28 cellular contexts compared by ENCODE assay signal in the genomic region with DNA sequence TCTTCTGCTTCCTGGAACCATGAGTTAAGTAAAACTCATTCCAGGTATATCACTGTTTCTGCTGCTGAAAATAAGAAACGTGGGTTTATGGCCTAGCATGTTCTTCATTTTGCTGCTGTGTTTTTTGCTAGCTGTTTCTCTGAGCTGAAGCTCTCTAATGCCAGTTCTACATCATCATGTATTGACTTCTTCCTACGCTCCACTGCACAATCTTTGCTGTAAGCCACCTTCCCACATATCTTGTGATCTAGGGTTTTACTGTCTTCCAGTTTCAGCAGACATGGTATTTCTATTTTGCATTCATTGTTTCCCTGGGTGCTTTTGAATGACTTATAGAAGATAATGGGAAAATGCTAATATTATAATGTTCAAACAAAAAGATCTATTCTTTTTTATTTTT.
"Had no signal": no experiment of that assay in that cellular context is flagged by ENCODE, and none has a peak within 500 bp of the region (broad histone marks: within the 10 kb centered on the region; RNA-seq: fewer than 3 reads in every experiment).

No MANE protein-coding gene starts in this region.

- H3K4me3 ChIP-seq: hepatocyte, left lung, lung, ovary, prostate gland, right atrium auricular region, right lobe of liver, smooth muscle cell, tibial nerve, uterus had no signal

- H3K27me3 Mint-ChIP-seq: naive B cell; stimulated activated memory B cell treated with anti-CD40 and anti-IgM and Interleukin-4, amounts not matched to agents 10 μg/mL and 1 μg/mL and 100 μg/mL, for 72 hours; stimulated activated naive CD8-positive, alpha-beta T cell treated with anti-CD3 and anti-CD28 coated beads, Interleukin-15, amount 100 ng/mL, for 72 hours; type B pancreatic cell had no signal

- FAIRE-seq: keratinocyte had no signal

- H3K9me3 ChIP-seq: ovary, prostate gland, right atrium auricular region, right lobe of liver, tibial nerve, uterus had no signal

- H3K36me3 ChIP-seq: left lung, ovary, prostate gland, right atrium auricular region, right lobe of liver, tibial nerve, uterus had no signal

- H3K79me2 ChIP-seq: hepatocyte had no signal

- H2AFZ ChIP-seq: hepatocyte had no signal

- DNase-seq: kidney glomerular epithelial cell; left colon; mesendoderm; naive B cell; natural killer cell; nephron progenitor cell; ovary; posterior cingulate gyrus; right lobe of liver; stimulated activated CD4-positive, alpha-beta T cell treated with anti-CD3 and anti-CD28 coated beads, Interleukin-1b, Interleukin-23, amount 100 ng/mL, for 48 hours; stimulated activated CD4-positive, alpha-beta T cell treated with anti-CD3 and anti-CD28 coated beads, Interleukin-2, amount 100 ng/mL, for 48 hours; stimulated activated CD4-positive, alpha-beta T cell treated with anti-CD3 and anti-CD28 coated beads, Interleukin-4, amount 100 ng/mL, for 4 hours; stimulated activated CD8-positive, alpha-beta memory T cell treated with anti-CD3 and anti-CD28 coated beads, Interleukin-4, amount 100 ng/mL, for 48 hours; stimulated activated naive CD4-positive, alpha-beta T cell treated with Interleukin-2 at 50 U/mL for 16 hours; stimulated activated naive CD8-positive, alpha-beta T cell treated with anti-CD3 and anti-CD28 coated beads, Interleukin-15, amount 100 ng/mL, for 72 hours; substantia nigra; uterus had no signal

- ATAC-seq: left colon; left lung; natural killer cell; right lobe of liver; stimulated activated memory B cell treated with anti-CD40 and anti-IgM and Interleukin-4, amounts not matched to agents 10 μg/mL and 1 μg/mL and 100 μg/mL, for 72 hours; stimulated activated naive CD8-positive, alpha-beta T cell treated with anti-CD3 and anti-CD28 coated beads, Interleukin-15, amount 100 ng/mL, for 72 hours had no signal

- H3K27ac ChIP-seq: hepatocyte, left lung, ovary, prostate gland, right atrium auricular region, right lobe of liver, tibial nerve, uterus had no signal

- H3K4me1 Mint-ChIP-seq: naive B cell; natural killer cell; stimulated activated memory B cell treated with anti-CD40 and anti-IgM and Interleukin-4, amounts not matched to agents 10 μg/mL and 1 μg/mL and 100 μg/mL, for 72 hours; stimulated activated naive CD8-positive, alpha-beta T cell treated with anti-CD3 and anti-CD28 coated beads, Interleukin-15, amount 100 ng/mL, for 72 hours had no signal

- H3K4me3 Mint-ChIP-seq: mesothelial cell of epicardium; naive B cell; natural killer cell; nephron progenitor cell; stimulated activated memory B cell treated with anti-CD40 and anti-IgM and Interleukin-4, amounts not matched to agents 10 μg/mL and 1 μg/mL and 100 μg/mL, for 72 hours; stimulated activated naive CD8-positive, alpha-beta T cell treated with anti-CD3 and anti-CD28 coated beads, Interleukin-15, amount 100 ng/mL, for 72 hours; type B pancreatic cell had no signal

- H3K4me1 ChIP-seq: left lung, prostate gland, right atrium auricular region, right lobe of liver, tibial nerve, uterus had no signal

- H3K27ac Mint-ChIP-seq: mesothelial cell of epicardium; naive B cell; natural killer cell; nephron progenitor cell; stimulated activated memory B cell treated with anti-CD40 and anti-IgM and Interleukin-4, amounts not matched to agents 10 μg/mL and 1 μg/mL and 100 μg/mL, for 72 hours; stimulated activated naive CD8-positive, alpha-beta T cell treated with anti-CD3 and anti-CD28 coated beads, Interleukin-15, amount 100 ng/mL, for 72 hours; type B pancreatic cell had no signal

- H3K27me3 ChIP-seq: hepatocyte, left lung, ovary, right atrium auricular region, right lobe of liver, tibial nerve, uterus had no signal

- H3K36me3 Mint-ChIP-seq: mesothelial cell of epicardium; naive B cell; natural killer cell; stimulated activated memory B cell treated with anti-CD40 and anti-IgM and Interleukin-4, amounts not matched to agents 10 μg/mL and 1 μg/mL and 100 μg/mL, for 72 hours; type B pancreatic cell had no signal

- H3K9me3 Mint-ChIP-seq: mesothelial cell of epicardium; nephron progenitor cell; stimulated activated naive CD8-positive, alpha-beta T cell treated with anti-CD3 and anti-CD28 coated beads, Interleukin-15, amount 100 ng/mL, for 72 hours; type B pancreatic cell had no signal

- H3K4me2 ChIP-seq: hepatocyte, smooth muscle cell had no signal
